15 cellular contexts compared by ENCODE assay signal in genomic region chr21:15206514-15206913, GRCh38.
A peak's percentile ranks its signal among the peaks of the same experiment; 100 is the strongest.
DNase-seq lines count a peak whose midpoint lies in the region; ATAC-seq, FAIRE-seq and TF ChIP-seq lines count a peak whose summit lies in the region.
"Had no signal": no experiment of that assay in that cellular context is flagged by ENCODE, and none has a peak within 500 bp of the region (broad histone marks: within the 10 kb centered on the region; RNA-seq: fewer than 3 reads in every experiment).

No MANE protein-coding gene starts in this region.

- no peaks in the 10 kb centered on the region for H3K9me3 Mint-ChIP-seq in activated B cell treated with CpG ODN at 0.5 μM for 24 hours
- H3K9me3 Mint-ChIP-seq: natural killer cell; stimulated activated naive CD8-positive, alpha-beta T cell treated with anti-CD3 and anti-CD28 coated beads, Interleukin-15, Interleukin-2, amounts not matched to agents 100 ng/mL and 50 ng/mL, for 24 hours had no signal

- H3K27ac ChIP-seq in right atrium auricular region, result no peak overlapping the region
- H3K27ac ChIP-seq: BLaER1 had no signal

- DNase-seq in GM12891 (ENCODE audit: insufficient read length, low spot score), result peak; percentile 19
- DNase-seq in GM20000 (ENCODE audit: low spot score), result peak; percentile 65
- no peak for DNase-seq in activated B cell treated with CpG ODN at 0.5 μM for 24 hours
- no peak for DNase-seq in DMS79 treated with DMSO at 0.1 percent for 48 hours (lab: John Stamatoyannopoulos, UW)
- DNase-seq in D721Med (ENCODE audit: insufficient read length, low spot score), result no peak
- DNase-seq in right atrium auricular region (ENCODE audit: low spot score), result no peak
- DNase-seq in activated T-cell treated with anti-CD3 and anti-CD28 coated beads, Interleukin-2, amount 50 U/mL, for 1 hour, result no peak
- DNase-seq: natural killer cell; NCI-H524; stimulated activated CD4-positive, alpha-beta T cell treated with anti-CD3 and anti-CD28 coated beads, Interleukin-12 subunit alpha, Interleukin-12 subunit beta, amount 100 ng/mL, for 4 hours; T-helper 17 cell had no signal

- POLR2A ChIA-PET in activated B cell treated with CpG ODN at 0.5 μM for 24 hours (lab: Charles Lee), result no interaction called here

- H3K4me3 ChIP-seq in right atrium auricular region, result no peak overlapping the region
- H3K4me3 ChIP-seq: BLaER1 had no signal

- peaks cover 0 to 17% of the 10 kb centered on the region in 2 donors for H3K4me1 ChIP-seq in right atrium auricular region

- H3K27me3 ChIP-seq in right atrium auricular region, result no peaks in the 10 kb centered on the region
- H3K27me3 ChIP-seq: BLaER1 had no signal

- TF ChIP-seq POLR2A in GM12891 (IDR thresholded peaks at IDR 0.05; ENCODE audit: low read depth, low read length), result no peak

- FAIRE-seq in GM12891 (lab: Jason Lieb, UNC) (peak; percentile 47), D721Med (lab: Jason Lieb, UNC) (no peak)
- FAIRE-seq: endothelial cell of umbilical vein had no signal

- H3K4me3 Mint-ChIP-seq in activated B cell treated with CpG ODN at 0.5 μM for 24 hours, result peak overlapping the region; percentile 24
- H3K4me3 Mint-ChIP-seq: natural killer cell; stimulated activated naive CD8-positive, alpha-beta T cell treated with anti-CD3 and anti-CD28 coated beads, Interleukin-15, Interleukin-2, amounts not matched to agents 100 ng/mL and 50 ng/mL, for 24 hours; T-helper 17 cell had no signal

- no peak for TF ChIP-seq CTCF in GM20000 (IDR thresholded peaks at IDR 0.05; ENCODE audit: extremely low read depth, missing control alignments)
- TF ChIP-seq CTCF in activated B cell treated with CpG ODN at 0.5 μM for 24 hours (IDR thresholded peaks at IDR 0.05), result no peak
- no peak for TF ChIP-seq CTCF in D721Med (IDR thresholded peaks at IDR 0.05; ENCODE audit: insufficient read depth, missing control alignments)
- TF ChIP-seq CTCF in right atrium auricular region (IDR thresholded peaks at IDR 0.05), result no peak

- ATAC-seq in HG03060 (IDR thresholded peaks at IDR 0.05; ENCODE audit: low read depth, unreplicated experiment) (peak; percentile 67), activated B cell treated with CpG ODN at 0.5 μM for 24 hours (ENCODE audit: low read depth) (peak; percentile 76)
- ATAC-seq: natural killer cell, T-helper 17 cell had no signal

- CTCF ChIA-PET in activated B cell treated with CpG ODN at 0.5 μM for 24 hours (lab: Charles Lee), result no interaction called here

- peak overlapping the region; percentile 3 for H3K27ac Mint-ChIP-seq in activated B cell treated with CpG ODN at 0.5 μM for 24 hours
- H3K27ac Mint-ChIP-seq: natural killer cell; stimulated activated naive CD8-positive, alpha-beta T cell treated with anti-CD3 and anti-CD28 coated beads, Interleukin-15, Interleukin-2, amounts not matched to agents 100 ng/mL and 50 ng/mL, for 24 hours; T-helper 17 cell had no signal

- intact Hi-C loops in activated B cell treated with CpG ODN at 0.5 μM for 24 hours (cut with micrococcal nuclease), result loop anchor here (2.0 to 5.0 kb wide), 4 partner anchors 44 to 329 kb away; no protein-coding TSS in a partner anchor

- peaks cover 22% of the 10 kb centered on the region for H3K4me1 Mint-ChIP-seq in activated B cell treated with CpG ODN at 0.5 μM for 24 hours

- no peaks in the 10 kb centered on the region for H3K36me3 ChIP-seq in right atrium auricular region
- H3K36me3 ChIP-seq: BLaER1 had no signal

- peaks cover 37% of the 10 kb centered on the region for H3K27me3 Mint-ChIP-seq in activated B cell treated with CpG ODN at 0.5 μM for 24 hours

- H3K9me3 ChIP-seq in right atrium auricular region, result no peaks in the 10 kb centered on the region

- H3K36me3 Mint-ChIP-seq in activated B cell treated with CpG ODN at 0.5 μM for 24 hours (ENCODE audit: low read depth), result no peaks in the 10 kb centered on the region
- H3K36me3 Mint-ChIP-seq: natural killer cell had no signal

TF ChIP-seq in GM12891, 5 proteins besides CTCF, POLR2A, EP300 and RAD21:
- TF ChIP-seq POLR2AphosphoS5 (IDR thresholded peaks at IDR 0.05; ENCODE audit: low read depth, low read length), result no peak
- peak; percentile 82 for TF ChIP-seq SPI1 (IDR thresholded peaks at IDR 0.05; ENCODE audit: low read depth, low read length)

Comparison
In these comparisons a context has a peak if more than half of its experiments do, and no peak if none do; other contexts are left out.
1. DNase-seq: peak in GM12891 (single experiment) and GM20000 (single experiment); none in activated B cell treated with CpG ODN at 0.5 μM for 24 hours (single experiment), DMS79 treated with DMSO at 0.1 percent for 48 hours (single experiment), D721Med (single experiment), right atrium auricular region (single experiment) and activated T-cell treated with anti-CD3 and anti-CD28 coated beads, Interleukin-2, amount 50 U/mL, for 1 hour (single experiment).